9 cellular contexts compared by ENCODE assay signal in the genomic region with DNA sequence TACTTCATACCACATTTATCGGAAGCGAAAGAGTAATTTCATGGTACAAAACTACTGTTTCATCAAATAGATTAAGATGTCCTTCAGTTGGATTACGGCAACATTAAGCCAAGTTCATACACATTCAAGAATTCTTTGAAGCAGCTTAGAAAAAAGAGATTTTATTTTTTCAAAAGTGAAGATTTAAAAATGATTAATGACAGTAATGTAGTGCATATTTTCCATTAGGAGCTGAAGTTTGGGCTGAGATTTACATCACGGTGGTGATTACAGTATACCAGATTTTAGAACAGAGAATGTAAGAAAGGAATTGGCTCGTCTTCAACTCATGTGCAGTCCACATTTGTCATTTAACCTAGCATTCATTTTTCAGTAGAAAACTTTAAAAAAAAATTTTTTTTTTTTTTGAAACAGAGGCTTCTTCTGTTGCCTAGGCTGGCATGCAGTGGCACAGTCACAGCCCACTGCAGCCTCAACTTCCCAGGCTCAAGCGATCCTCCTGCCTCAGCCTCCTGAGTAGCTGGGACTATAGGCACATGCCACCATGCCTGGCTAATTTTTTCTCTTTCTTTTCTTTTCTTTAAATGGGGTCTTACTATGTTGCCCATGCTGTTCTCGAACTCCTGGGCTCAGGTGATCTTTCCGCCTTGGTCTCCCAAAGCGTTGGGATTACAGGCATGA. TPM values are rescaled to one million over a fixed set of nuclear protein-coding genes. Genes with fewer than 3 reads are reported as not detected.
DNase-seq lines count a peak whose midpoint lies in the region; ATAC-seq, FAIRE-seq and TF ChIP-seq lines count a peak whose summit lies in the region.
"Had no signal": no experiment of that assay in that cellular context is flagged by ENCODE, and none has a peak within 500 bp of the region (broad histone marks: within the 10 kb centered on the region; RNA-seq: fewer than 3 reads in every experiment).

No MANE protein-coding gene starts in this region.

- H3K79me2 ChIP-seq in K562 (ENCODE audit: control insufficient read depth, insufficient read depth, low read length), result peaks cover 59% of the 10 kb centered on the region

- no peak for TF ChIP-seq POLR2A in K562 (conservative IDR thresholded peaks at IDR 0.05)

- no peak for FAIRE-seq in K562 (lab: Jason Lieb, UNC)

- ATAC-seq in K562, result no peak

- H3K9me1 ChIP-seq in K562 (ENCODE audit: control insufficient read depth, insufficient read depth, low read length), result peaks cover 1% of the 10 kb centered on the region

- 83% methylated on average over 9 of the region's 9 CpGs for WGBS in K562 (ENCODE audit: insufficient coverage, low coverage, missing lambda C conversion rate)

- TF ChIP-seq CTCF in BJ (IDR thresholded peaks at IDR 0.05; ENCODE audit: insufficient read depth, low read depth, low read length) (no peak), K562 (IDR thresholded peaks at IDR 0.05 in 2 of 3, conservative IDR thresholded peaks at IDR 0.05 in 1 of 3; ENCODE audit: insufficient read depth in 2 of 3, low read depth in 1 of 3, low read length in 3 of 3) (no peak)

- intact Hi-C loops in K562 (cut with micrococcal nuclease), result loop anchor here (2.0 to 10.0 kb wide), 3 partner anchors 57 to 221 kb away; no protein-coding TSS in a partner anchor

- H3K4me2 ChIP-seq in K562 (ENCODE audit: insufficient read depth, low read length), result no peak overlapping the region

- H4K20me1 ChIP-seq in K562 (replicated peaks; ENCODE audit: control insufficient read depth, insufficient read depth, low read length), result peaks cover 18% of the 10 kb centered on the region; the same call in 1 of the 2 replicates

- no peaks in the 10 kb centered on the region for H3K27me3 ChIP-seq in BJ (ENCODE audit: control insufficient read depth, insufficient read depth, low read length)
- H3K27me3 ChIP-seq in HUES48 (ENCODE audit: control insufficient read depth, insufficient read depth, low read length), result peaks cover 18% of the 10 kb centered on the region
- no peaks in the 10 kb centered on the region for H3K27me3 ChIP-seq in K562 (ENCODE audit: control insufficient read depth in 2 of 2, insufficient read depth in 2 of 2, low read length in 2 of 2)
- no peaks in the 10 kb centered on the region for H3K27me3 ChIP-seq in muscle layer of duodenum (ENCODE audit: low read depth, low read length)
- peaks cover 9% of the 10 kb centered on the region for H3K27me3 ChIP-seq in H7 (ENCODE audit: control insufficient read depth, insufficient read depth, low read length)

- CTCF ChIA-PET in BJ (lab: Yijun Ruan, JAX) (interaction anchor here (1.1 to 2.5 kb wide), 7 partner anchors 8 to 87 kb away, joined by 3 to 21 read pairs (median 3); no protein-coding TSS in a partner anchor), K562 (lab: Yijun Ruan, JAX; ENCODE audit: low intra/inter-chr PET ratio) (no interaction called here)

- H3K36me3 ChIP-seq in BJ (ENCODE audit: control insufficient read depth, insufficient read depth, low read length), result peaks cover 2% of the 10 kb centered on the region; the same call in 1 of the 2 replicates
- no peaks in the 10 kb centered on the region for H3K36me3 ChIP-seq in HUES48 (ENCODE audit: control insufficient read depth, insufficient read depth, low read length)
- H3K36me3 ChIP-seq in K562 (ENCODE audit: control insufficient read depth, insufficient read depth, low read length), result no peaks in the 10 kb centered on the region; the same call in 2 of the 3 replicates
- no peaks in the 10 kb centered on the region for H3K36me3 ChIP-seq in muscle layer of duodenum (ENCODE audit: control insufficient read depth in 1 of 2, insufficient read depth in 2 of 2, low read length in 2 of 2)
- no peaks in the 10 kb centered on the region for H3K36me3 ChIP-seq in H7 (replicated peaks; ENCODE audit: control insufficient read depth, insufficient read depth, low read length)

- no TSS peak for BruUV-seq in K562 (replicated peaks; lab: Mats Ljungman, UMichigan)

- in situ Hi-C loops in K562 (cut with MboI), result no loop called here

- H3K4me1 ChIP-seq in HUES48 (ENCODE audit: control insufficient read depth, insufficient read depth, low read length) (peaks cover 49% of the 10 kb centered on the region), K562 (replicated peaks in 1 of 2; ENCODE audit: control insufficient read depth in 2 of 2, insufficient read depth in 2 of 2, low read length in 2 of 2) (peaks cover 11 to 32% of the 10 kb centered on the region in 2 experiments; a peak in 4 of 5 replicates), muscle layer of duodenum (ENCODE audit: control insufficient read depth in 1 of 2, insufficient read depth in 2 of 2, low read length in 2 of 2) (peaks cover 6 to 12% of the 10 kb centered on the region in 2 donors)

- no peak overlapping the region for H3K27ac ChIP-seq in HUES48 (ENCODE audit: low read depth, low read length)
- no peak overlapping the region for H3K27ac ChIP-seq in K562 (ENCODE audit: extremely low read depth, low read depth, low read length)
- H3K27ac ChIP-seq in muscle layer of duodenum (ENCODE audit: low read length), result no peak overlapping the region

- DNase-seq in BJ (ENCODE audit: low read depth) (no peak), K562 (ENCODE audit: extremely low read depth in 1 of 4, low spot score in 3 of 4) (no peak), H7 (no peak), MV-4-11 (lab: John Stamatoyannopoulos, UW) (no peak), mucosa of gallbladder (ENCODE audit: low spot score) (no peak), NCI-H524 (lab: John Stamatoyannopoulos, UW) (no peak)
- DNase-seq: NCI-H2029 treated with DMSO at 0.1 percent for 48 hours had no signal

- H3K9ac ChIP-seq in HUES48 (ENCODE audit: low read depth, low read length) (no peak overlapping the region), K562 (ENCODE audit: insufficient read depth in 1 of 2, low read depth in 2 of 2, low read length in 2 of 2) (no peak overlapping the region)

- no peak for TF ChIP-seq EP300 in K562 (IDR thresholded peaks at IDR 0.05; ENCODE audit: low read length)

- POLR2A ChIA-PET in BJ (lab: Charles Lee), result interaction anchor here (1.0 kb wide), 1 partner anchor 20 kb away, joined by 3 read pairs; no protein-coding TSS in a partner anchor
- POLR2A ChIA-PET in K562 (lab: Yijun Ruan, JAX), result interaction anchor here (0.6 to 3.4 kb wide), 9 partner anchors 11 to 47 kb away, joined by 3 to 15 read pairs (median 4); no protein-coding TSS in a partner anchor

- no peak overlapping the region for H2AFZ ChIP-seq in K562 (ENCODE audit: low read depth, low read length)

- H3K4me3 ChIP-seq in BJ (ENCODE audit: low read depth, low read length), result peak overlapping the region; percentile 88
- H3K4me3 ChIP-seq in HUES48 (ENCODE audit: low read depth, low read length), result peak overlapping the region; percentile 68; the same call in 1 of the 2 replicates
- H3K4me3 ChIP-seq in K562, result no peak overlapping the region
- H3K4me3 ChIP-seq in muscle layer of duodenum (ENCODE audit: low read depth in 1 of 2, low read length in 2 of 2), result peak overlapping the region; percentile 70 to 89
- no peak overlapping the region for H3K4me3 ChIP-seq in H7 (ENCODE audit: insufficient read depth, low read depth, low read length)

- H3K9me3 ChIP-seq in HUES48 (ENCODE audit: control insufficient read depth, insufficient read depth, low read length) (no peaks in the 10 kb centered on the region), K562 (replicated peaks; ENCODE audit: control insufficient read depth, insufficient read depth, low read depth, low read length) (no peaks in the 10 kb centered on the region), muscle layer of duodenum (ENCODE audit: control insufficient read depth in 1 of 2, low read length in 2 of 2) (no peaks in the 10 kb centered on the region)

- TF ChIP-seq RAD21 in K562 (CRISPR knock-in tag; conservative IDR thresholded peaks at IDR 0.05 in 1 of 2, IDR thresholded peaks at IDR 0.05 in 1 of 2), result no peak

RNA-seq across cellular contexts. Expression of a gene that starts 1.9 kb away (rescaled TPM):
- polyA plus RNA-seq in BJ (2011; rRNA removed), result 24.3 and 29.9 TPM in 2 replicates
- 34.7 and 36.8 TPM in 2 replicates for polyA minus RNA-seq in BJ (2011; rRNA and poly(A)+ RNA removed)
- total RNA-seq in K562 (2011; cell fraction: chromatin; rRNA removed; ENCODE audit: low replicate concordance), result 70.0 and 111 TPM in 2 replicates
- 56.6 and 62.9 TPM in 2 replicates for total RNA-seq in K562 (2011; cell fraction: nucleolus; rRNA removed)
- 49.5 and 50.1 TPM in 2 replicates for total RNA-seq in K562 (2011; cell fraction: nucleoplasm; rRNA removed)
- 15.7 and 17.8 TPM in 2 replicates for total RNA-seq in K562 (2014; rRNA removed)
- total RNA-seq in K562 (2014; rRNA removed; fragmentation: Illumina TruSeq; extraction: Trizol), result 19.5 and 22.7 TPM in 2 replicates
- 12.5 and 13.6 TPM in 2 replicates for total RNA-seq in K562 (2015; rRNA removed; fragmentation: Illumina TruSeq; extraction: Trizol)
- total RNA-seq in K562 (2021), result 24.7 and 27.7 TPM in 2 replicates
- 17.1 and 21.6 TPM in 2 replicates for polyA plus RNA-seq in K562 (2011; rRNA removed)
- polyA plus RNA-seq in K562 (2011; cell fraction: cytosol; rRNA removed), result 18.3 and 24.0 TPM in 2 replicates
- 28.6 and 33.9 TPM in 2 replicates for polyA plus RNA-seq in K562 (2011; cell fraction: nucleus; rRNA removed)
- polyA plus RNA-seq in K562 (2012), result 15.0 and 17.4 TPM in 2 replicates
- 22.9 and 26.1 TPM in 2 replicates for polyA plus RNA-seq in K562 (2014; fragmentation: Illumina TruSeq; extraction: Trizol)
- polyA plus RNA-seq in K562 (2014; fragmentation: Nextera tagmentation; extraction: Ambion mirVana), result 1 to 10 TPM; 3.0 to 3.3 TPM
- 13.7 and 16.9 TPM in 2 replicates for polyA plus RNA-seq in K562 (2014; rRNA removed)
- polyA minus RNA-seq in K562 (2011; rRNA and poly(A)+ RNA removed), result 24.2 and 30.1 TPM in 2 replicates
- polyA minus RNA-seq in K562 (2011; cell fraction: cytosol; rRNA and poly(A)+ RNA removed), result 19.8 and 20.9 TPM in 2 replicates
- polyA minus RNA-seq in K562 (2011; cell fraction: nucleus; rRNA and poly(A)+ RNA removed), result 18.7 and 22.3 TPM in 2 replicates
- total RNA-seq in H7 (2014; rRNA removed; shearing (Covaris generic)), result 10.7 and 15.0 TPM in 2 replicates
- 26.8 TPM for total RNA-seq in mucosa of gallbladder

Comparison
In these comparisons a context has a peak if more than half of its experiments do, and no peak if none do; other contexts are left out.
1. H3K4me3 ChIP-seq: peak in BJ (single experiment), HUES48 (single experiment) and muscle layer of duodenum (2 of 2); none in K562 (single experiment) and H7 (single experiment).